In genomic region chr4:20272411-20272872, GRCh38 we compare ENCODE assay signal across 25 cellular contexts. TPM values are rescaled to one million over a fixed set of nuclear protein-coding genes. Genes with fewer than 3 reads are reported as not detected.
A peak's percentile ranks its signal among the peaks of the same experiment; 100 is the strongest.
DNase-seq lines count a peak whose midpoint lies in the region; ATAC-seq and TF ChIP-seq lines count a peak whose summit lies in the region.
"Had no signal": no experiment of that assay in that cellular context is flagged by ENCODE, and none has a peak within 500 bp of the region (broad histone marks: within the 10 kb centered on the region; RNA-seq: fewer than 3 reads in every experiment).

No MANE protein-coding gene starts in this region.

- peaks cover 5% of the 10 kb centered on the region for H3K36me3 Mint-ChIP-seq in mesothelial cell of epicardium
- H3K36me3 Mint-ChIP-seq: natural killer cell treated with Interleukin-12 subunit alpha and Interleukin-12 subunit beta and Interleukin-15 and Interleukin-18, amount 100 ng/mL, for 72 hours had no signal

- H3K27ac ChIP-seq in foreskin keratinocyte, result peak overlapping the region; percentile 15
- H3K27ac ChIP-seq: BLaER1, KMS-11, PC-9, prostate gland had no signal

- no peak overlapping the region for H3K27ac Mint-ChIP-seq in mesothelial cell of epicardium
- H3K27ac Mint-ChIP-seq: activated naive CD8-positive, alpha-beta T cell treated with anti-CD3 and anti-CD28 coated beads, Interleukin-2, amount 50 U/mL, for 24 hours; activated T-helper 2 cell treated with anti-CD3 and anti-CD28 coated beads, Interferon-gamma antibody, Interleukin-2, Interleukin-4, amounts not matched to agents 10 μg/mL and 5 μg/mL and 100 μg/mL, durations not matched to agents 14 hours and 24 hours and 36 hours; H9; natural killer cell treated with Interleukin-12 subunit alpha and Interleukin-12 subunit beta and Interleukin-15 and Interleukin-18, amount 100 ng/mL, for 72 hours had no signal

- no peaks in the 10 kb centered on the region for H3K27me3 ChIP-seq in foreskin keratinocyte
- H3K27me3 ChIP-seq: BLaER1 had no signal

- peak; percentile 34 for DNase-seq in NCI-H510A treated with DMSO at 0.1 percent for 48 hours (lab: John Stamatoyannopoulos, UW)
- DNase-seq in NCI-H510A (lab: John Stamatoyannopoulos, UW), result no peak
- DNase-seq in SW480 (ENCODE audit: low spot score), result peak; percentile 4
- DNase-seq in foreskin keratinocyte, result peak in 1 of 2 donors; percentile 67
- no peak for DNase-seq in NAMALWA (ENCODE audit: low spot score)
- no peak for DNase-seq in mesothelial cell of epicardium (ENCODE audit: low spot score in 2 of 2, unreplicated experiment in 2 of 2)
- no peak for DNase-seq in NK-92 (lab: John Stamatoyannopoulos, UW; ENCODE audit: unreplicated experiment)
- DNase-seq: 8988T; activated CD4-positive, alpha-beta T cell treated with anti-CD3 and anti-CD28 coated beads for 1 hour; activated naive CD8-positive, alpha-beta T cell treated with anti-CD3 and anti-CD28 coated beads, Interleukin-2, amount 50 U/mL, for 24 hours; effector CD4-positive, alpha-beta T cell; H9; hypothalamus; kidney glomerular epithelial cell; mesendoderm; NCI-H1105; PC-9; stimulated activated CD4-positive, alpha-beta T cell treated with anti-CD3 and anti-CD28 coated beads, Interleukin-12 subunit alpha, Interleukin-12 subunit beta, amount 100 ng/mL, for 4 hours; T1000 had no signal

- H3K4me1 ChIP-seq in foreskin keratinocyte, result peaks cover 30% of the 10 kb centered on the region
- H3K4me1 ChIP-seq: BLaER1, prostate gland had no signal

- TF ChIP-seq CTCF in foreskin keratinocyte (conservative IDR thresholded peaks at IDR 0.05), result no peak
- TF ChIP-seq CTCF in mesothelial cell of epicardium (IDR thresholded peaks at IDR 0.05; ENCODE audit: unreplicated experiment), result no peak

- H3K4me1 Mint-ChIP-seq in mesothelial cell of epicardium, result peaks cover 28% of the 10 kb centered on the region
- H3K4me1 Mint-ChIP-seq: activated naive CD8-positive, alpha-beta T cell treated with anti-CD3 and anti-CD28 coated beads, Interleukin-2, amount 50 U/mL, for 24 hours had no signal

- ATAC-seq in foreskin keratinocyte, result peak; percentile 92
- no peak for ATAC-seq in GM19455 (IDR thresholded peaks at IDR 0.05; ENCODE audit: unreplicated experiment)
- ATAC-seq: activated naive CD8-positive, alpha-beta T cell treated with anti-CD3 and anti-CD28 coated beads, Interleukin-2, amount 50 U/mL, for 24 hours; natural killer cell treated with Interleukin-12 subunit alpha and Interleukin-12 subunit beta and Interleukin-15 and Interleukin-18, amount 100 ng/mL, for 72 hours had no signal

- no peaks in the 10 kb centered on the region for H3K9me3 Mint-ChIP-seq in mesothelial cell of epicardium
- H3K9me3 Mint-ChIP-seq: activated naive CD8-positive, alpha-beta T cell treated with anti-CD3 and anti-CD28 coated beads, Interleukin-2, amount 50 U/mL, for 24 hours; activated T-helper 2 cell treated with anti-CD3 and anti-CD28 coated beads, Interferon-gamma antibody, Interleukin-2, Interleukin-4, amounts not matched to agents 10 μg/mL and 5 μg/mL and 100 μg/mL, durations not matched to agents 14 hours and 24 hours and 36 hours; H9; natural killer cell treated with Interleukin-12 subunit alpha and Interleukin-12 subunit beta and Interleukin-15 and Interleukin-18, amount 100 ng/mL, for 72 hours had no signal

- H3K27me3 Mint-ChIP-seq in mesothelial cell of epicardium (ENCODE audit: low read depth), result no peaks in the 10 kb centered on the region
- H3K27me3 Mint-ChIP-seq: activated naive CD8-positive, alpha-beta T cell treated with anti-CD3 and anti-CD28 coated beads, Interleukin-2, amount 50 U/mL, for 24 hours; natural killer cell treated with Interleukin-12 subunit alpha and Interleukin-12 subunit beta and Interleukin-15 and Interleukin-18, amount 100 ng/mL, for 72 hours had no signal

- H3K4me3 Mint-ChIP-seq in mesothelial cell of epicardium, result no peak overlapping the region
- H3K4me3 Mint-ChIP-seq: activated naive CD8-positive, alpha-beta T cell treated with anti-CD3 and anti-CD28 coated beads, Interleukin-2, amount 50 U/mL, for 24 hours; H9; natural killer cell treated with Interleukin-12 subunit alpha and Interleukin-12 subunit beta and Interleukin-15 and Interleukin-18, amount 100 ng/mL, for 72 hours had no signal

RNA-seq across cellular contexts. Expression of gene SLIT2, which starts 20.7 kb away (rescaled TPM):
- total RNA-seq in foreskin keratinocyte (22.6 and 26.9 TPM in 2 replicates), mesothelial cell of epicardium (155 to 168 TPM (median 156 TPM) in 3 replicates)
- polyA plus RNA-seq in foreskin keratinocyte, result 4.5 and 6.0 TPM in 2 replicates
- total RNA-seq: natural killer cell treated with Interleukin-12 subunit alpha and Interleukin-12 subunit beta and Interleukin-15 and Interleukin-18, amount 100 ng/mL, for 72 hours had no signal

Comparison
In these comparisons a context has a peak if more than half of its experiments do, and no peak if none do; other contexts are left out.
1. DNase-seq: peak in NCI-H510A treated with DMSO at 0.1 percent for 48 hours (single experiment) and SW480 (single experiment); none in NCI-H510A (single experiment), NAMALWA (single experiment), mesothelial cell of epicardium (0 of 2) and NK-92 (single experiment).